In the genomic region with DNA sequence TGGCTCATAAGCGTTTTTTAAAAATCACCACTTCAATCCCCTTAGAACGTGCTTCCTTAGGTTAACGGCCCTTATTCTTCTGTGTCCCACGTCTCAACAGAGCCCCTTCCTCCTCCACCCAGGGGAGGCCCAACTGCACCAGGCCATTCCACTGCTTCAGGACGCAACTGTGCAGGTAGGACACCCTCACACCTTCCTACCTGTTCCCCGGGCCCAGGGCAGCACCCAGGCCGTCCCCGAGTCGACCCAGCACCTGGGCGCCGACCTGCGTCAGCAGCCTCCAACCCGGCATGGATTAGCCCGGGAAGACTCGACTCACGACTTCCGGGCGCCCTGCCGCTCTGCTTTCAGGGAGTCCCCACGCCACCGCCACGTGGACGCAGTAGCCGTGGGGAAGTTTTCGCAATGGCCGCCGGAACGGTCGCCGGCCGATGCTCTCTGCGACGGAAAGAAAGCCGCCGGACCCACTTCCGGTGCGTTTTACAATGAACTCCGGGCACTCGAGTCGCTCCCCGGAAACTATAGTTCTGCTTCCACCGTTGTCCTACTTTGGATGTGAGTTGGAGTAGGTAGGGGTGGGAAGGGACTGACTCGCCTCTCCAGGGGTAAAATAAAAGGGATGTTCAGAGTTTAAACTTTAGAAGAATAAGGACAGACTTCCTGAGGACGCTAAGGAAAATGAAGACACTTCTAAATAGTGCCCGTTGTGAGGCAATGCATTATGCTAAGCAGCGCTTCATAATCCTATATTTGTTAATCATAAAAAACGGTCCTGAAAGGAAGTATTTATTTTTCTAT, we compare ENCODE assay signal across 8 cellular contexts. TPM values are rescaled to one million over a fixed set of nuclear protein-coding genes. Genes with fewer than 3 reads are reported as not detected.
DNase-seq lines count a peak whose midpoint lies in the region; ATAC-seq, FAIRE-seq and TF ChIP-seq lines count a peak whose summit lies in the region.

Gene MRPL3, minus strand, starts transcription at position 442 of the 798 bp plus-strand sequence. Its CDS starts 150 bp downstream, at position 292.

- H3K36me3 ChIP-seq in keratinocyte (ENCODE audit: control insufficient read depth in 2 of 2, extremely low read depth in 1 of 2, insufficient read depth in 2 of 2, low read length in 2 of 2): peaks cover 0 to 9% of the 10 kb centered on the region in 2 experiments

- ATAC-seq in HG03378 (IDR thresholded peaks at IDR 0.05; ENCODE audit: unreplicated experiment): peak; percentile 91

- FAIRE-seq in keratinocyte (lab: Jason Lieb, UNC): no peak

- H2AFZ ChIP-seq in keratinocyte (ENCODE audit: control insufficient read depth, low read length): peak within 1 kb of the TSS; percentile 98

- peak within 1 kb of the TSS; percentile 94 for H3K9ac ChIP-seq in keratinocyte (ENCODE audit: control insufficient read depth, extremely low read depth, insufficient read depth, low read length)

- TF ChIP-seq CTCF in keratinocyte (optimal IDR thresholded peaks at IDR 0.05 in 1 of 3, IDR thresholded peaks at IDR 0.05 in 1 of 3, conservative IDR thresholded peaks at IDR 0.05 in 1 of 3; ENCODE audit: extremely low read depth in 1 of 3, insufficient read depth in 2 of 3, low read length in 3 of 3): no peak

- no peaks in the 10 kb centered on the region for H4K20me1 ChIP-seq in keratinocyte (ENCODE audit: control insufficient read depth, extremely low read depth, insufficient read depth, low read length)

- peaks cover 28% of the 10 kb centered on the region for H3K79me2 ChIP-seq in keratinocyte (ENCODE audit: control insufficient read depth, insufficient read depth, low read length)

- dilution Hi-C loops in keratinocyte (cut with MboI; ENCODE audit: extremely low pct_ligation_motif_present, low sequenced_read_pairs): no loop called here

- H3K9me3 ChIP-seq in keratinocyte (ENCODE audit: control insufficient read depth, low read depth, low read length): no peaks in the 10 kb centered on the region

- peak within 1 kb of the TSS; percentile 88 for H3K4me2 ChIP-seq in keratinocyte (ENCODE audit: control insufficient read depth, extremely low read depth, insufficient read depth, low read depth, low read length)

- DNase-seq in AML-193 (lab: John Stamatoyannopoulos, UW) (peak; percentile 92 to 94), NCI-H446 treated with DMSO at 0.1 percent for 48 hours (lab: John Stamatoyannopoulos, UW) (peak; percentile 87), cerebellum (ENCODE audit: low spot score) (peak; percentile 76), keratinocyte (ENCODE audit: low read depth, low spot score) (peak; percentile 15)
- peak; percentile 74 for DNase-seq in activated CD4-positive, alpha-beta T cell treated with anti-CD3 and anti-CD28 coated beads for 1 hour
- peak; percentile 80 to 83 (median 81) for DNase-seq in stimulated activated CD4-positive, alpha-beta T cell treated with anti-CD3 and anti-CD28 coated beads, Interleukin-12 subunit alpha, Interleukin-12 subunit beta, amount 100 ng/mL, for 48 hours (ENCODE audit: low read depth in 2 of 3, low spot score in 1 of 3)

- H3K9me1 ChIP-seq in keratinocyte (ENCODE audit: control insufficient read depth, extremely low read depth, insufficient read depth, low read length): no peaks in the 10 kb centered on the region

- peak within 1 kb of the TSS; percentile 83 for H3K27ac ChIP-seq in keratinocyte (ENCODE audit: control insufficient read depth, insufficient read depth, low read length)

- H3K27me3 ChIP-seq in keratinocyte (ENCODE audit: control insufficient read depth, extremely low read depth, insufficient read depth, low read length): no peaks in the 10 kb centered on the region

- peak within 1 kb of the TSS; percentile 60 to 99 (median 90) for H3K4me3 ChIP-seq in keratinocyte (ENCODE audit: control insufficient read depth in 2 of 3, extremely low read depth in 1 of 3, insufficient read depth in 2 of 3, low read depth in 1 of 3, low read length in 3 of 3)

- peak; percentile 77 for TF ChIP-seq POLR2A in GM19099 (IDR thresholded peaks at IDR 0.05; ENCODE audit: extremely low read depth, insufficient read length, low read depth)

- H3K4me1 ChIP-seq in keratinocyte (ENCODE audit: control insufficient read depth, extremely low read depth, insufficient read depth, low read length): peaks cover 14% of the 10 kb centered on the region

RNA-seq across cellular contexts. Expression of gene MRPL3, which starts in this region (rescaled TPM):
- total RNA-seq in cerebellum: 86.5 TPM
- polyA plus RNA-seq in keratinocyte: 122 to 228 TPM (median 124 TPM) in 3 replicates
- polyA plus RNA-seq in keratinocyte (2011; ENCODE audit: low read depth): 42.8 TPM
- 142 and 303 TPM in 2 replicates for polyA plus RNA-seq in keratinocyte (2011; cell fraction: cytosol; rRNA removed)
- polyA plus RNA-seq in keratinocyte (2011; cell fraction: nucleus; rRNA removed): 116 and 135 TPM in 2 replicates
- polyA plus RNA-seq in keratinocyte (2012; ENCODE audit: low replicate concordance): 54.8 and 92.0 TPM in 2 replicates
- polyA minus RNA-seq in keratinocyte: 55.4 to 143 TPM (median 73.3 TPM) in 3 replicates
- 66.8 TPM for polyA minus RNA-seq in keratinocyte (2011; cell fraction: cytosol; rRNA and poly(A)+ RNA removed)
- polyA minus RNA-seq in keratinocyte (2011; cell fraction: nucleus; rRNA and poly(A)+ RNA removed): 40.8 and 46.4 TPM in 2 replicates

Comparison
In these comparisons a context has a peak if more than half of its experiments do, and no peak if none do; other contexts are left out.
1. Peak in every context shown above with its lines: DNase-seq, ATAC-seq, H3K4me3 ChIP-seq and H3K27ac ChIP-seq.
2. DNase-seq: peak in every context shown above with its lines; median percentile 93 in AML-193; 87 in NCI-H446 treated with DMSO at 0.1 percent for 48 hours; 81 in stimulated activated CD4-positive, alpha-beta T cell treated with anti-CD3 and anti-CD28 coated beads, Interleukin-12 subunit alpha, Interleukin-12 subunit beta, amount 100 ng/mL, for 48 hours; 76 in cerebellum; 74 in activated CD4-positive, alpha-beta T cell treated with anti-CD3 and anti-CD28 coated beads for 1 hour; 15 in keratinocyte.